In the genomic region with DNA sequence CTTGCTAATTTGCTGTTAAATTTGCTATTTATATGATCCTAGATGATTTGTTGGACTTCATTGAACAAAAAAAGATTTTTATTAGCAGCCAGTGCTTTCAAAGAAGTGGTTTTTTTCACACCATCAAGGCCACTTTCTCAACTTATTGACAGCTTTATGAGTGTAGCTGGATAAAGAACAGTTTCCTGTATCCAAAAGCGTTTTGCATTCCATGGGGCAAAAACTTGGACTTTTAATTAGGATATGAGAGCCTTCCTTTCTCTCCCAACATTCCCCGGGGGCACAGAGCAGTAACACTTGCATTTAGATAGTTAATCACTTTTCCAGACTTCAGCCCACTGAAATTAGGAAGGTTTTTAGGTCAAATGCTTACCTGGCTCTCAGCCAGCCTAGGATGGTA, we compare ENCODE assay signal across 18 cellular contexts.
DNase-seq lines count a peak whose midpoint lies in the region; ATAC-seq and TF ChIP-seq lines count a peak whose summit lies in the region.
"Had no signal": no experiment of that assay in that cellular context is flagged by ENCODE, and none has a peak within 500 bp of the region (broad histone marks: within the 10 kb centered on the region; RNA-seq: fewer than 3 reads in every experiment).

No MANE protein-coding gene starts in this region.

- H3K4ac ChIP-seq in mesenchymal stem cell (ENCODE audit: low read depth in 1 of 2, low read length in 2 of 2): no peak overlapping the region

- H2AFZ ChIP-seq in mesenchymal stem cell (ENCODE audit: low read depth, low read length) (no peak overlapping the region), smooth muscle cell (ENCODE audit: low read depth) (no peak overlapping the region)
- H2AFZ ChIP-seq: GM23248 had no signal

- H3K14ac ChIP-seq in mesenchymal stem cell (ENCODE audit: low read length in 2 of 2): no peak overlapping the region

- no peaks in the 10 kb centered on the region for H3K79me2 ChIP-seq in smooth muscle cell (ENCODE audit: low read depth)

- no peak overlapping the region for H3K9ac ChIP-seq in mesenchymal stem cell (ENCODE audit: low read length)
- no peak overlapping the region for H3K9ac ChIP-seq in smooth muscle cell (ENCODE audit: low read depth)
- H3K9ac ChIP-seq: BLaER1, GM23248 had no signal

- DNase-seq in HEK293T (ENCODE audit: extremely low spot score) (no peak), foreskin melanocyte (peak; percentile 2), mesenchymal stem cell (no peak), smooth muscle cell (lab: John Stamatoyannopoulos, UW; ENCODE audit: unreplicated experiment) (no peak), hypothalamus (lab: John Stamatoyannopoulos, UW) (no peak), amygdala (lab: John Stamatoyannopoulos, UW) (no peak)
- DNase-seq: Caco-2; CD4-positive, CD25-positive, alpha-beta regulatory T cell; CD8-positive, alpha-beta T cell; DMS153; DND-41; GM23248; H7; HCEC 1CT; HFFc6 had no signal

- H3K27ac ChIP-seq in mesenchymal stem cell (ENCODE audit: low read length, poor library complexity, severe bottlenecking) (no peak overlapping the region), smooth muscle cell (ENCODE audit: low read depth) (no peak overlapping the region)
- H3K27ac ChIP-seq: BLaER1, C4-2B, GM23248 had no signal

- no peak overlapping the region for H2AK5ac ChIP-seq in mesenchymal stem cell (ENCODE audit: low read length, severe bottlenecking)

- H4K20me1 ChIP-seq in smooth muscle cell (ENCODE audit: low read depth): no peaks in the 10 kb centered on the region
- H4K20me1 ChIP-seq: BLaER1 had no signal

- H2BK15ac ChIP-seq in mesenchymal stem cell (ENCODE audit: low read depth, poor library complexity, severe bottlenecking): no peak overlapping the region

- H2BK5ac ChIP-seq in mesenchymal stem cell (ENCODE audit: low read depth, low read length, poor library complexity, severe bottlenecking): no peak overlapping the region

- H4K8ac ChIP-seq in mesenchymal stem cell (ENCODE audit: low read length): no peak overlapping the region

- ATAC-seq in HG03442 (IDR thresholded peaks at IDR 0.05; ENCODE audit: unreplicated experiment): no peak
- ATAC-seq: CD8-positive, alpha-beta T cell had no signal

- H3F3A ChIP-seq in smooth muscle cell (ENCODE audit: low read depth): no peaks in the 10 kb centered on the region

- H3K9me3 ChIP-seq in mesenchymal stem cell (ENCODE audit: control insufficient read depth, low read length) (no peaks in the 10 kb centered on the region), smooth muscle cell (replicated peaks; ENCODE audit: low read depth) (no peaks in the 10 kb centered on the region)
- H3K9me3 ChIP-seq: BLaER1, Caco-2 had no signal

- H3K27me3 ChIP-seq in mesenchymal stem cell (ENCODE audit: control insufficient read depth in 1 of 2, insufficient read depth in 1 of 2, low read length in 2 of 2) (peaks cover 0 to 26% of the 10 kb centered on the region in 2 experiments), smooth muscle cell (ENCODE audit: low read depth) (no peaks in the 10 kb centered on the region)
- H3K27me3 ChIP-seq: BLaER1 had no signal

- no peak overlapping the region for H3K23ac ChIP-seq in mesenchymal stem cell (ENCODE audit: low read length in 2 of 2)

- H4K91ac ChIP-seq in mesenchymal stem cell (ENCODE audit: low read length): no peak overlapping the region

- H3K36me3 ChIP-seq in mesenchymal stem cell (ENCODE audit: control insufficient read depth in 1 of 2, insufficient read depth in 2 of 2, low read depth in 1 of 2, low read length in 2 of 2) (no peaks in the 10 kb centered on the region), smooth muscle cell (ENCODE audit: low read depth) (no peaks in the 10 kb centered on the region)
- H3K36me3 ChIP-seq: BLaER1 had no signal

- no peak overlapping the region for H2BK120ac ChIP-seq in mesenchymal stem cell (ENCODE audit: low read depth, low read length)

- POLR2A ChIA-PET in HEK293T (lab: Yijun Ruan, JAX): no interaction called here

- H3K4me3 ChIP-seq in mesenchymal stem cell (ENCODE audit: insufficient read depth in 1 of 2, low read depth in 1 of 2, low read length in 2 of 2): no peak overlapping the region
- H3K4me3 ChIP-seq in smooth muscle cell: no peak overlapping the region
- H3K4me3 ChIP-seq: BLaER1, GM23248 had no signal

- H3K4me1 ChIP-seq in mesenchymal stem cell (ENCODE audit: control insufficient read depth, insufficient read depth, low read depth, low read length) (no peaks in the 10 kb centered on the region), smooth muscle cell (ENCODE audit: low read depth) (no peaks in the 10 kb centered on the region)
- H3K4me1 ChIP-seq: Caco-2 had no signal

- no peak overlapping the region for H3K18ac ChIP-seq in mesenchymal stem cell (ENCODE audit: low read depth in 1 of 2, low read length in 2 of 2)

- no peak for TF ChIP-seq CTCF in smooth muscle cell (IDR thresholded peaks at IDR 0.05; ENCODE audit: borderline replicate concordance, insufficient read depth, poor library complexity, severe bottlenecking)

- CTCF ChIA-PET in HEK293T (lab: Yijun Ruan, JAX): no interaction called here

- H3K4me2 ChIP-seq in mesenchymal stem cell (ENCODE audit: low read length, poor library complexity, severe bottlenecking): peak overlapping the region; percentile 28
- peak overlapping the region; percentile 33 for H3K4me2 ChIP-seq in smooth muscle cell
- H3K4me2 ChIP-seq: BLaER1 had no signal

- no peaks in the 10 kb centered on the region for H3K79me1 ChIP-seq in mesenchymal stem cell (replicated peaks; ENCODE audit: low read length, poor library complexity, severe bottlenecking)

- H2BK12ac ChIP-seq in mesenchymal stem cell (ENCODE audit: low read length in 2 of 2): no peak overlapping the region

- 0% methylated on average over 2 of the region's 2 CpGs for WGBS in mesenchymal stem cell
- 10% methylated on average over 2 of the region's 2 CpGs for WGBS in smooth muscle cell (ENCODE audit: low lambda C conversion rate)

TF ChIP-seq in HEK293T, 16 proteins besides CTCF, POLR2A, EP300 and RAD21:
- TF ChIP-seq HDGF (IDR thresholded peaks at IDR 0.05; ENCODE audit: borderline replicate concordance): no peak
- no peak for TF ChIP-seq ELF4 (IDR thresholded peaks at IDR 0.05)
- no peak for TF ChIP-seq LEF1 (IDR thresholded peaks at IDR 0.05; ENCODE audit: borderline replicate concordance)
- TF ChIP-seq, protein P1, sequence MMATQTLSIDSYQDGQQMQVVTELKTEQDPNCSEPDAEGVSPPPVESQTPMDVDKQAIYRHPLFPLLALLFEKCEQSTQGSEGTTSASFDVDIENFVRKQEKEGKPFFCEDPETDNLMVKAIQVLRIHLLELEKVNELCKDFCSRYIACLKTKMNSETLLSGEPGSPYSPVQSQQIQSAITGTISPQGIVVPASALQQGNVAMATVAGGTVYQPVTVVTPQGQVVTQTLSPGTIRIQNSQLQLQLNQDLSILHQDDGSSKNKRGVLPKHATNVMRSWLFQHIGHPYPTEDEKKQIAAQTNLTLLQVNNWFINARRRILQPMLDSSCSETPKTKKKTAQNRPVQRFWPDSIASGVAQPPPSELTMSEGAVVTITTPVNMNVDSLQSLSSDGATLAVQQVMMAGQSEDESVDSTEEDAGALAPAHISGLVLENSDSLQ (IDR thresholded peaks at IDR 0.05): peak; percentile 39; the same call in 1 of the 2 replicates
- no peak for TF ChIP-seq L3MBTL2 (conservative IDR thresholded peaks at IDR 0.05)
- TF ChIP-seq TARDBP (IDR thresholded peaks at IDR 0.05): no peak
